Comparison of ENCODE assay signal across 1 cellular context in the genomic region with DNA sequence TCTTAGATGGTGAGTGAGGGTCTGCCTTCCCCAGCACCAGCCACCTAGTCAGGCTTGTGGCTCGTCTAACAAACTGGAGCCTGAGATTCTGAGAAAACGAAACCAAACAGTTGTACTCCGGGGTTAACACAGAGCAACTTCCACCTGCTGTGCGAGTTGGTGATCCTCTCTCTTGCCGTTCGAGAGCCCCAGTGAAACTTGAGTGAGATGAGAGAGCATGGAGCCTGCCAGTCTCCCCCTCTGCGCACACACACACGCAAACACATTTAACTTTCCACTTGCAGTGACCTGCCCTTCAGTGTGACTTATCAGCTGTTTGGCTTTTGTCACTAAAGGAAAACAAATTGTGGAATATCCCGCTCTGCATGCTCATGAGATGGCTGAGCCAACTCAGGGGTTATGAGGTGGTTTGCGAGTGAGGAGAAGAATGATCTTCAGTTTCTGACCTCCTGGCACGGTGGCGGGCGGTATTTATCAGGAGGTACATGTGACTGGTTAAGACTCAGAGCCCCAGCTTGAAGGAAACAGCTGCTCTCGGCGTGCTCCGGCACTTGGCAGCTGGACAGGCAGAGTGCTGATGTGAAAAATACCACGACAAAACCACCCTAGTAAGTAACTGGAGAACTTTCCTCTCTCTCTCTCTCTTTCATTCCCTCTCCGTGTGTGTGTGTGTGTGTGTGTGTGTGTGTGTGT.
TF ChIP-seq lines count a peak whose summit lies in the region.

A gene with protein sequence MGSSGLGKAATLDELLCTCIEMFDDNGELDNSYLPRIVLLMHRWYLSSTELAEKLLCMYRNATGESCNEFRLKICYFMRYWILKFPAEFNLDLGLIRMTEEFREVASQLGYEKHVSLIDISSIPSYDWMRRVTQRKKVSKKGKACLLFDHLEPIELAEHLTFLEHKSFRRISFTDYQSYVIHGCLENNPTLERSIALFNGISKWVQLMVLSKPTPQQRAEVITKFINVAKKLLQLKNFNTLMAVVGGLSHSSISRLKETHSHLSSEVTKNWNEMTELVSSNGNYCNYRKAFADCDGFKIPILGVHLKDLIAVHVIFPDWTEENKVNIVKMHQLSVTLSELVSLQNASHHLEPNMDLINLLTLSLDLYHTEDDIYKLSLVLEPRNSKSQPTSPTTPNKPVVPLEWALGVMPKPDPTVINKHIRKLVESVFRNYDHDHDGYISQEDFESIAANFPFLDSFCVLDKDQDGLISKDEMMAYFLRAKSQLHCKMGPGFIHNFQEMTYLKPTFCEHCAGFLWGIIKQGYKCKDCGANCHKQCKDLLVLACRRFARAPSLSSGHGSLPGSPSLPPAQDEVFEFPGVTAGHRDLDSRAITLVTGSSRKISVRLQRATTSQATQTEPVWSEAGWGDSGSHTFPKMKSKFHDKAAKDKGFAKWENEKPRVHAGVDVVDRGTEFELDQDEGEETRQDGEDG (plus strand): TSS at position 550 of the 693 bp plus-strand sequence. CDS start 38,488 bp downstream, outside the sequence.

TF ChIP-seq in HepG2, 621 proteins besides CTCF, POLR2A, EP300 and RAD21 (continued from another document and continues in another):
- TF ChIP-seq, protein P1, sequence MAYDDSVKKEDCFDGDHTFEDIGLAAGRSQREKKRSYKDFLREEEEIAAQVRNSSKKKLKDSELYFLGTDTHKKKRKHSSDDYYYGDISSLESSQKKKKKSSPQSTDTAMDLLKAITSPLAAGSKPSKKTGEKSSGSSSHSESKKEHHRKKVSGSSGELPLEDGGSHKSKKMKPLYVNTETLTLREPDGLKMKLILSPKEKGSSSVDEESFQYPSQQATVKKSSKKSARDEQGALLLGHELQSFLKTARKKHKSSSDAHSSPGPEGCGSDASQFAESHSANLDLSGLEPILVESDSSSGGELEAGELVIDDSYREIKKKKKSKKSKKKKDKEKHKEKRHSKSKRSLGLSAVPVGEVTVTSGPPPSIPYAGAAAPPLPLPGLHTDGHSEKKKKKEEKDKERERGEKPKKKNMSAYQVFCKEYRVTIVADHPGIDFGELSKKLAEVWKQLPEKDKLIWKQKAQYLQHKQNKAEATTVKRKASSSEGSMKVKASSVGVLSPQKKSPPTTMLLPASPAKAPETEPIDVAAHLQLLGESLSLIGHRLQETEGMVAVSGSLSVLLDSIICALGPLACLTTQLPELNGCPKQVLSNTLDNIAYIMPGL (CRISPR knock-in tag; IDR thresholded peaks at IDR 0.05; ENCODE audit: borderline replicate concordance in 1 of 2, low read depth in 1 of 2) = 0 out of 4 replicates have a peak, but pooled peaks of 1 of the 2 experiments have one; percentile 9
- TF ChIP-seq ZNF879 (CRISPR knock-in tag; IDR thresholded peaks at IDR 0.05) (no peak), ZIK1 (CRISPR knock-in tag; IDR thresholded peaks at IDR 0.05; ENCODE audit: borderline replicate concordance, low read depth) (0 out of 2 replicates have a peak, but pooled peaks have one; percentile 40), PAX8 (CRISPR knock-in tag; IDR thresholded peaks at IDR 0.05; ENCODE audit: borderline replicate concordance) (no peak), ZFP62 (CRISPR knock-in tag; IDR thresholded peaks at IDR 0.05) (no peak), POGZ (CRISPR knock-in tag; IDR thresholded peaks at IDR 0.05) (no peak), GLI4 (CRISPR knock-in tag; IDR thresholded peaks at IDR 0.05; ENCODE audit: borderline replicate concordance) (0 out of 2 replicates have a peak, but pooled peaks have one; percentile 29), KDM5B (CRISPR knock-in tag; IDR thresholded peaks at IDR 0.05; ENCODE audit: borderline replicate concordance) (peak; percentile 41; the same call in 1 of the 2 replicates), TCF7L2 (IDR thresholded peaks at IDR 0.05; ENCODE audit: low read depth, low read length) (no peak), NFE2 (CRISPR knock-in tag; IDR thresholded peaks at IDR 0.05) (no peak), MZF1 (CRISPR knock-in tag; IDR thresholded peaks at IDR 0.05; ENCODE audit: borderline replicate concordance) (no peak), ASH2L (IDR thresholded peaks at IDR 0.05; ENCODE audit: insufficient read length, low read depth, low read length) (peak; percentile 34), ZNF766 (CRISPR knock-in tag; IDR thresholded peaks at IDR 0.05; ENCODE audit: borderline replicate concordance) (no peak), NR2C2 (CRISPR knock-in tag; IDR thresholded peaks at IDR 0.05; ENCODE audit: borderline replicate concordance) (no peak), FOXM1 (CRISPR knock-in tag; IDR thresholded peaks at IDR 0.05) (no peak), SRSF9 (IDR thresholded peaks at IDR 0.05; ENCODE audit: borderline replicate concordance, insufficient read depth, low read depth, low read length, poor library complexity, severe bottlenecking) (no peak), ZNF546 (CRISPR knock-in tag; conservative IDR thresholded peaks at IDR 0.05) (peak; percentile 83; the same call in 1 of the 2 replicates), ZNF329 (CRISPR knock-in tag; IDR thresholded peaks at IDR 0.05; ENCODE audit: low read depth) (no peak), ZFAT (CRISPR knock-in tag; conservative IDR thresholded peaks at IDR 0.05) (no peak), ZNF614 (CRISPR knock-in tag; IDR thresholded peaks at IDR 0.05; ENCODE audit: borderline replicate concordance) (0 out of 2 replicates have a peak, but pooled peaks have one; percentile 1), ZSCAN21 (CRISPR knock-in tag; IDR thresholded peaks at IDR 0.05; ENCODE audit: borderline replicate concordance) (no peak), TCF12 (IDR thresholded peaks at IDR 0.05) (no peak), TCF12 (CRISPR knock-in tag; IDR thresholded peaks at IDR 0.05) (no peak), REXO4 (CRISPR knock-in tag; IDR thresholded peaks at IDR 0.05; ENCODE audit: borderline replicate concordance) (no peak), TSC22D2 (CRISPR knock-in tag; IDR thresholded peaks at IDR 0.05; ENCODE audit: borderline replicate concordance) (no peak), IRF2 (CRISPR knock-in tag; IDR thresholded peaks at IDR 0.05) (peak; percentile 68; the same call in 1 of the 2 replicates), ZSCAN12 (CRISPR knock-in tag; IDR thresholded peaks at IDR 0.05) (no peak), ZNF274 (CRISPR knock-in tag; IDR thresholded peaks at IDR 0.05) (no peak), RBM39 (IDR thresholded peaks at IDR 0.05; ENCODE audit: low read depth, low read length, poor library complexity, severe bottlenecking) (no peak), ZNF607 (CRISPR knock-in tag; IDR thresholded peaks at IDR 0.05; ENCODE audit: borderline replicate concordance) (0 out of 2 replicates have a peak, but pooled peaks have one; percentile 60), ZBTB3 (CRISPR knock-in tag; IDR thresholded peaks at IDR 0.05; ENCODE audit: borderline replicate concordance, low read depth) (no peak), TARDBP (CRISPR knock-in tag; IDR thresholded peaks at IDR 0.05) (peak; percentile 54; the same call in 1 of the 2 replicates), ZNF432 (CRISPR knock-in tag; IDR thresholded peaks at IDR 0.05; ENCODE audit: borderline replicate concordance) (no peak), CC2D1A (CRISPR knock-in tag; IDR thresholded peaks at IDR 0.05) (no peak), ZNF768 (CRISPR knock-in tag; IDR thresholded peaks at IDR 0.05) (no peak), ZNF7 (CRISPR knock-in tag; IDR thresholded peaks at IDR 0.05) (no peak), PHB2 (IDR thresholded peaks at IDR 0.05; ENCODE audit: partially characterized antibody) (no peak)
- TF ChIP-seq, protein P2, sequence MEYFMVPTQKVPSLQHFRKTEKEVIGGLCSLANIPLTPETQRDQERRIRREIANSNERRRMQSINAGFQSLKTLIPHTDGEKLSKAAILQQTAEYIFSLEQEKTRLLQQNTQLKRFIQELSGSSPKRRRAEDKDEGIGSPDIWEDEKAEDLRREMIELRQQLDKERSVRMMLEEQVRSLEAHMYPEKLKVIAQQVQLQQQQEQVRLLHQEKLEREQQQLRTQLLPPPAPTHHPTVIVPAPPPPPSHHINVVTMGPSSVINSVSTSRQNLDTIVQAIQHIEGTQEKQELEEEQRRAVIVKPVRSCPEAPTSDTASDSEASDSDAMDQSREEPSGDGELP (IDR thresholded peaks at IDR 0.05; ENCODE audit: borderline replicate concordance, low read depth) = peak; percentile 38; the same call in 1 of the 2 replicates
- TF ChIP-seq, protein P3, sequence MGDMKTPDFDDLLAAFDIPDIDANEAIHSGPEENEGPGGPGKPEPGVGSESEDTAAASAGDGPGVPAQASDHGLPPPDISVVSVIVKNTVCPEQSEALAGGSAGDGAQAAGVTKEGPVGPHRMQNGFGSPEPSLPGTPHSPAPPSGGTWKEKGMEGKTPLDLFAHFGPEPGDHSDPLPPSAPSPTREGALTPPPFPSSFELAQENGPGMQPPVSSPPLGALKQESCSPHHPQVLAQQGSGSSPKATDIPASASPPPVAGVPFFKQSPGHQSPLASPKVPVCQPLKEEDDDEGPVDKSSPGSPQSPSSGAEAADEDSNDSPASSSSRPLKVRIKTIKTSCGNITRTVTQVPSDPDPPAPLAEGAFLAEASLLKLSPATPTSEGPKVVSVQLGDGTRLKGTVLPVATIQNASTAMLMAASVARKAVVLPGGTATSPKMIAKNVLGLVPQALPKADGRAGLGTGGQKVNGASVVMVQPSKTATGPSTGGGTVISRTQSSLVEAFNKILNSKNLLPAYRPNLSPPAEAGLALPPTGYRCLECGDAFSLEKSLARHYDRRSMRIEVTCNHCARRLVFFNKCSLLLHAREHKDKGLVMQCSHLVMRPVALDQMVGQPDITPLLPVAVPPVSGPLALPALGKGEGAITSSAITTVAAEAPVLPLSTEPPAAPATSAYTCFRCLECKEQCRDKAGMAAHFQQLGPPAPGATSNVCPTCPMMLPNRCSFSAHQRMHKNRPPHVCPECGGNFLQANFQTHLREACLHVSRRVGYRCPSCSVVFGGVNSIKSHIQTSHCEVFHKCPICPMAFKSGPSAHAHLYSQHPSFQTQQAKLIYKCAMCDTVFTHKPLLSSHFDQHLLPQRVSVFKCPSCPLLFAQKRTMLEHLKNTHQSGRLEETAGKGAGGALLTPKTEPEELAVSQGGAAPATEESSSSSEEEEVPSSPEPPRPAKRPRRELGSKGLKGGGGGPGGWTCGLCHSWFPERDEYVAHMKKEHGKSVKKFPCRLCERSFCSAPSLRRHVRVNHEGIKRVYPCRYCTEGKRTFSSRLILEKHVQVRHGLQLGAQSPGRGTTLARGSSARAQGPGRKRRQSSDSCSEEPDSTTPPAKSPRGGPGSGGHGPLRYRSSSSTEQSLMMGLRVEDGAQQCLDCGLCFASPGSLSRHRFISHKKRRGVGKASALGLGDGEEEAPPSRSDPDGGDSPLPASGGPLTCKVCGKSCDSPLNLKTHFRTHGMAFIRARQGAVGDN (CRISPR knock-in tag; IDR thresholded peaks at IDR 0.05) = peak; percentile 33
- TF ChIP-seq, protein P4, sequence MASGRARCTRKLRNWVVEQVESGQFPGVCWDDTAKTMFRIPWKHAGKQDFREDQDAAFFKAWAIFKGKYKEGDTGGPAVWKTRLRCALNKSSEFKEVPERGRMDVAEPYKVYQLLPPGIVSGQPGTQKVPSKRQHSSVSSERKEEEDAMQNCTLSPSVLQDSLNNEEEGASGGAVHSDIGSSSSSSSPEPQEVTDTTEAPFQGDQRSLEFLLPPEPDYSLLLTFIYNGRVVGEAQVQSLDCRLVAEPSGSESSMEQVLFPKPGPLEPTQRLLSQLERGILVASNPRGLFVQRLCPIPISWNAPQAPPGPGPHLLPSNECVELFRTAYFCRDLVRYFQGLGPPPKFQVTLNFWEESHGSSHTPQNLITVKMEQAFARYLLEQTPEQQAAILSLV (CRISPR knock-in tag; IDR thresholded peaks at IDR 0.05; ENCODE audit: borderline replicate concordance) = no peak
- TF ChIP-seq, protein P5, sequence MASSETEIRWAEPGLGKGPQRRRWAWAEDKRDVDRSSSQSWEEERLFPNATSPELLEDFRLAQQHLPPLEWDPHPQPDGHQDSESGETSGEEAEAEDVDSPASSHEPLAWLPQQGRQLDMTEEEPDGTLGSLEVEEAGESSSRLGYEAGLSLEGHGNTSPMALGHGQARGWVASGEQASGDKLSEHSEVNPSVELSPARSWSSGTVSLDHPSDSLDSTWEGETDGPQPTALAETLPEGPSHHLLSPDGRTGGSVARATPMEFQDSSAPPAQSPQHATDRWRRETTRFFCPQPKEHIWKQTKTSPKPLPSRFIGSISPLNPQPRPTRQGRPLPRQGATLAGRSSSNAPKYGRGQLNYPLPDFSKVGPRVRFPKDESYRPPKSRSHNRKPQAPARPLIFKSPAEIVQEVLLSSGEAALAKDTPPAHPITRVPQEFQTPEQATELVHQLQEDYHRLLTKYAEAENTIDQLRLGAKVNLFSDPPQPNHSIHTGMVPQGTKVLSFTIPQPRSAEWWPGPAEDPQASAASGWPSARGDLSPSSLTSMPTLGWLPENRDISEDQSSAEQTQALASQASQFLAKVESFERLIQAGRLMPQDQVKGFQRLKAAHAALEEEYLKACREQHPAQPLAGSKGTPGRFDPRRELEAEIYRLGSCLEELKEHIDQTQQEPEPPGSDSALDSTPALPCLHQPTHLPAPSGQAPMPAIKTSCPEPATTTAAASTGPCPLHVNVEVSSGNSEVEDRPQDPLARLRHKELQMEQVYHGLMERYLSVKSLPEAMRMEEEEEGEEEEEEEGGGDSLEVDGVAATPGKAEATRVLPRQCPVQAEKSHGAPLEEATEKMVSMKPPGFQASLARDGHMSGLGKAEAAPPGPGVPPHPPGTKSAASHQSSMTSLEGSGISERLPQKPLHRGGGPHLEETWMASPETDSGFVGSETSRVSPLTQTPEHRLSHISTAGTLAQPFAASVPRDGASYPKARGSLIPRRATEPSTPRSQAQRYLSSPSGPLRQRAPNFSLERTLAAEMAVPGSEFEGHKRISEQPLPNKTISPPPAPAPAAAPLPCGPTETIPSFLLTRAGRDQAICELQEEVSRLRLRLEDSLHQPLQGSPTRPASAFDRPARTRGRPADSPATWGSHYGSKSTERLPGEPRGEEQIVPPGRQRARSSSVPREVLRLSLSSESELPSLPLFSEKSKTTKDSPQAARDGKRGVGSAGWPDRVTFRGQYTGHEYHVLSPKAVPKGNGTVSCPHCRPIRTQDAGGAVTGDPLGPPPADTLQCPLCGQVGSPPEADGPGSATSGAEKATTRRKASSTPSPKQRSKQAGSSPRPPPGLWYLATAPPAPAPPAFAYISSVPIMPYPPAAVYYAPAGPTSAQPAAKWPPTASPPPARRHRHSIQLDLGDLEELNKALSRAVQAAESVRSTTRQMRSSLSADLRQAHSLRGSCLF (CRISPR knock-in tag; IDR thresholded peaks at IDR 0.05; ENCODE audit: borderline replicate concordance) = no peak
- TF ChIP-seq, protein P6, sequence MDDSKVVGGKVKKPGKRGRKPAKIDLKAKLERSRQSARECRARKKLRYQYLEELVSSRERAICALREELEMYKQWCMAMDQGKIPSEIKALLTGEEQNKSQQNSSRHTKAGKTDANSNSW (CRISPR knock-in tag; IDR thresholded peaks at IDR 0.05; ENCODE audit: borderline replicate concordance) = no peak
- TF ChIP-seq, protein P7, sequence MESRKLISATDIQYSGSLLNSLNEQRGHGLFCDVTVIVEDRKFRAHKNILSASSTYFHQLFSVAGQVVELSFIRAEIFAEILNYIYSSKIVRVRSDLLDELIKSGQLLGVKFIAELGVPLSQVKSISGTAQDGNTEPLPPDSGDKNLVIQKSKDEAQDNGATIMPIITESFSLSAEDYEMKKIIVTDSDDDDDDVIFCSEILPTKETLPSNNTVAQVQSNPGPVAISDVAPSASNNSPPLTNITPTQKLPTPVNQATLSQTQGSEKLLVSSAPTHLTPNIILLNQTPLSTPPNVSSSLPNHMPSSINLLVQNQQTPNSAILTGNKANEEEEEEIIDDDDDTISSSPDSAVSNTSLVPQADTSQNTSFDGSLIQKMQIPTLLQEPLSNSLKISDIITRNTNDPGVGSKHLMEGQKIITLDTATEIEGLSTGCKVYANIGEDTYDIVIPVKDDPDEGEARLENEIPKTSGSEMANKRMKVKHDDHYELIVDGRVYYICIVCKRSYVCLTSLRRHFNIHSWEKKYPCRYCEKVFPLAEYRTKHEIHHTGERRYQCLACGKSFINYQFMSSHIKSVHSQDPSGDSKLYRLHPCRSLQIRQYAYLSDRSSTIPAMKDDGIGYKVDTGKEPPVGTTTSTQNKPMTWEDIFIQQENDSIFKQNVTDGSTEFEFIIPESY (CRISPR knock-in tag; IDR thresholded peaks at IDR 0.05) = no peak
